ENCODE assay signal across 24 cellular contexts in the genomic region with DNA sequence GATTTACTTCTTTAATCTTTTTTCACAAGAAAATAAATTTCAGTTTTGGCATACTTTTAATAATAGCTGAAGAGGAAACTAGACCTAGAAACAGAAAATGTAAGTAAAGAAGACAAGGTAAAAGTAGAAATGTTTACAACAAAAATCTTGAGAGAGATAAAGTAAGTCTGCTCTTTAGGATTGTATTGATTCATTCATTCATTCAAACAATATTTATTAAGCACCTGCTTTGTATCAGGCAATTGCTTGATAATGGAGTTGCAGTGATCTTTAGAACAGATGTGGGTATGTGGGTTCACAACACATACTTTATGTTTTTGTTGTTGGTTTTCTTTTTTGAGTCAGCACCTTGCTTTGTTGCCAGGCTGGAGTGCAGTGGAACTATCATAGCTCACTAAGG. TPM values are rescaled to one million over a fixed set of nuclear protein-coding genes. Genes with fewer than 3 reads are reported as not detected.
"Had no signal": no experiment of that assay in that cellular context is flagged by ENCODE, and none has a peak within 500 bp of the region (broad histone marks: within the 10 kb centered on the region; RNA-seq: fewer than 3 reads in every experiment).

No MANE protein-coding gene starts in this region.

- H3K27ac Mint-ChIP-seq: activated CD4-positive, alpha-beta T cell treated with anti-CD3 and anti-CD28 coated beads, Interleukin-2, amount 10 ng/mL, durations not matched to agents 7 days and 5 days; activated CD8-positive, alpha-beta T cell treated with anti-CD3 and anti-CD28 coated beads for 36 hours; activated naive CD8-positive, alpha-beta T cell; activated T-helper 17 cell treated with anti-CD3 and anti-CD28 coated beads, Interleukin-2, amount 50 U/mL, for 72 hours had no signal

- H3K27me3 ChIP-seq: brain microvascular endothelial cell, colonic mucosa had no signal

- H3K4me1 ChIP-seq: colonic mucosa had no signal

- H3K27ac ChIP-seq: brain microvascular endothelial cell, colonic mucosa had no signal

- FAIRE-seq: astrocyte, frontal cortex had no signal

- H3K4me1 Mint-ChIP-seq: activated T-helper 17 cell treated with anti-CD3 and anti-CD28 coated beads, Interleukin-2, amount 50 U/mL, for 72 hours had no signal

- ATAC-seq: activated CD8-positive, alpha-beta T cell treated with anti-CD3 and anti-CD28 coated beads for 36 hours; activated T-cell treated with anti-CD3 and anti-CD28 coated beads, Interleukin-2, amount 50 U/mL, for 4 hours; activated T-helper 17 cell treated with anti-CD3 and anti-CD28 coated beads, Interleukin-2, amount 50 U/mL, for 72 hours; esophagus mucosa had no signal

- DNase-seq: activated CD4-positive, alpha-beta T cell treated with anti-CD3 and anti-CD28 coated beads for 1 hour; activated CD4-positive, alpha-beta T cell treated with anti-CD3 and anti-CD28 coated beads for 4 hours; activated CD4-positive, alpha-beta T cell treated with anti-CD3 and anti-CD28 coated beads, Interleukin-2, amount 10 ng/mL, durations not matched to agents 7 days and 5 days; activated CD4-positive, alpha-beta T cell treated with anti-CD3 and anti-CD28 coated beads, Interleukin-2, amount 50 U/mL, for 48 hours; activated CD8-positive, alpha-beta memory T cell treated with anti-CD3 and anti-CD28 coated beads for 24 hours; activated CD8-positive, alpha-beta T cell treated with anti-CD3 and anti-CD28 coated beads for 36 hours; activated effector memory CD4-positive, alpha-beta T cell treated with Interleukin-2 at 50 U/mL for 16 hours; activated gamma-delta T cell treated with Interleukin-2 at 50 U/mL for 16 hours; activated naive CD4-positive, alpha-beta T cell treated with anti-CD3 and anti-CD28 coated beads, Interleukin-2, amount 50 U/mL, for 16 hours; activated naive CD4-positive, alpha-beta T cell treated with Interleukin-2 at 50 U/mL for 16 hours; activated T-cell treated with anti-CD3 and anti-CD28 coated beads, Interleukin-2, amount 50 U/mL, for 4 hours; amniotic stem cell; anterior cingulate cortex; brain microvascular endothelial cell; caudate nucleus; colonic mucosa; effector CD8-positive, alpha-beta T cell; head of caudate nucleus had no signal

- H3K36me3 Mint-ChIP-seq: activated naive CD8-positive, alpha-beta T cell had no signal

- H3K36me3 ChIP-seq: brain microvascular endothelial cell, colonic mucosa had no signal

- H3K4me3 Mint-ChIP-seq: activated CD4-positive, alpha-beta T cell treated with anti-CD3 and anti-CD28 coated beads, Interleukin-2, amount 10 ng/mL, durations not matched to agents 7 days and 5 days; activated CD8-positive, alpha-beta T cell treated with anti-CD3 and anti-CD28 coated beads for 36 hours; activated naive CD8-positive, alpha-beta T cell; activated T-cell treated with anti-CD3 and anti-CD28 coated beads, Interleukin-2, amount 50 U/mL, for 4 hours; activated T-helper 17 cell treated with anti-CD3 and anti-CD28 coated beads, Interleukin-2, amount 50 U/mL, for 72 hours had no signal

- H3K4me3 ChIP-seq: colonic mucosa had no signal

- H3K9me3 Mint-ChIP-seq: activated CD4-positive, alpha-beta T cell treated with anti-CD3 and anti-CD28 coated beads, Interleukin-2, amount 10 ng/mL, durations not matched to agents 7 days and 5 days; activated CD8-positive, alpha-beta T cell treated with anti-CD3 and anti-CD28 coated beads for 36 hours; activated T-cell treated with anti-CD3 and anti-CD28 coated beads, Interleukin-2, amount 50 U/mL, for 4 hours; activated T-helper 17 cell treated with anti-CD3 and anti-CD28 coated beads, Interleukin-2, amount 50 U/mL, for 72 hours had no signal

- H3K9me3 ChIP-seq: colonic mucosa had no signal

RNA-seq across cellular contexts. Expression of a gene that starts 57.2 kb away (rescaled TPM):
- total RNA-seq: activated CD8-positive, alpha-beta T cell treated with anti-CD3 and anti-CD28 coated beads for 36 hours; T-helper 1 cell treated with Interleukin-12 subunit alpha and Interleukin-12 subunit beta and Interleukin-4 antibody, amounts not matched to agents 30 ng/mL and 1 ng/mL, for 36 hours had no signal
